13 cellular contexts compared by ENCODE assay signal in the genomic region with DNA sequence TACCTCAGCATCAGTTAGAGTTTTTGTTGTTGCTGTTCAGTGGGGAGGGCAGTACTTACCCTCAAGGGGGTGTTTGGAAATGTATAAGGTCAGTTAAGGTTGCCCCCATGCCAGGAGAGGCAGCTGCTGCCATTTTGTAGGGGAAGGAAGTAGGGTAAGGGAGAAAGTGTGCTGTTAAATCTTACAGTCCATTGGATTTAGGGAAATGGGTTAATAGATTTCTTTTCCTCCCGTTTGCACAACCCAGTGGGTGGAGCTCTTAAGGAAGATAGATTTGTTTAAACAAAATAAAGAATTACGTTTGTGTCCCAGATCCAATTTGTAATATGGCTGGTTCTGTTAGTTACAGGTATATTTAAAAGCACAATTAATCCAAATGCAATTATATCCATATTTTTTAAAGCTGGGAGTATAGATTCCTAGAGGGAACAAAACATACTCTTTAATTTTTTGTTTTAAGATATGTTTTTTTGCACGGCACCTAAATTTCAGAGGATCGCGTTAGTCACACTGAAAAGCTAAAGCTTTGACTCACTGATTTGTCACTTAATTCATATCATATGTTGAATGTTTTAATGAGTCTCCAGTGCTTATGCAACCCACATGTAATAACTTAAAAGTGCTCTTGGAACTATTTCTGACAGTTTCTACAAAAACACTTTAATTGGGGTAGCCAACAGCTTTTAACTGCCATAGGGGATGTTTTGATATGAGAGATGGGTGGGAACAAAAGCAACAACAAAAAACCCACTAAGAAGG. TPM values are rescaled to one million over a fixed set of nuclear protein-coding genes. Genes with fewer than 3 reads are reported as not detected.
DNase-seq lines count a peak whose midpoint lies in the region; TF ChIP-seq lines count a peak whose summit lies in the region.
"Had no signal": no experiment of that assay in that cellular context is flagged by ENCODE, and none has a peak within 500 bp of the region (broad histone marks: within the 10 kb centered on the region; RNA-seq: fewer than 3 reads in every experiment).

No MANE protein-coding gene starts in this region.

- no peaks in the 10 kb centered on the region for H3K27me3 ChIP-seq in BJ (ENCODE audit: control insufficient read depth, insufficient read depth, low read length)
- no peaks in the 10 kb centered on the region for H3K27me3 ChIP-seq in neuronal stem cell (ENCODE audit: control insufficient read depth in 3 of 3, insufficient read depth in 3 of 3, low read depth in 1 of 3, low read length in 3 of 3)

- H3K79me1 ChIP-seq in neuronal stem cell (ENCODE audit: low read depth, low read length) = no peaks in the 10 kb centered on the region

- intact Hi-C loops in posterior cingulate gyrus (cut with DNase I) = no loop called here

- H3K4me3 ChIP-seq in BJ (ENCODE audit: low read depth, low read length) = no peak overlapping the region; the same call in 1 of the 2 replicates
- no peak overlapping the region for H3K4me3 ChIP-seq in choroid plexus epithelial cell (ENCODE audit: low read depth, low read length)
- no peak overlapping the region for H3K4me3 ChIP-seq in neuronal stem cell (ENCODE audit: low read length in 2 of 2)
- H3K4me3 ChIP-seq: heart right ventricle had no signal

- peak overlapping the region; percentile 58 for H2AFZ ChIP-seq in neuronal stem cell (ENCODE audit: low read length)

- DNase-seq in BJ (ENCODE audit: low read depth) (peak; percentile 91), OCI-M1 (lab: John Stamatoyannopoulos, UW) (peak; percentile 44), choroid plexus epithelial cell (ENCODE audit: low read depth) (peak; percentile 64), neuronal stem cell (ENCODE audit: low spot score) (no peak), NCI-H1105 treated with DMSO at 0.1 percent for 48 hours (lab: John Stamatoyannopoulos, UW) (no peak), DMS79 treated with DMSO at 0.1 percent for 48 hours (lab: John Stamatoyannopoulos, UW) (no peak), posterior cingulate gyrus (no peak), hypothalamus (lab: John Stamatoyannopoulos, UW) (no peak)
- DNase-seq: activated CD8-positive, alpha-beta memory T cell treated with anti-CD3 and anti-CD28 coated beads for 24 hours; heart right ventricle; left ventricle myocardium superior; MM.1S; T1000 had no signal

- no peak overlapping the region for H2BK15ac ChIP-seq in neuronal stem cell (ENCODE audit: low read length)

- no peak overlapping the region for H3K14ac ChIP-seq in neuronal stem cell (ENCODE audit: low read length)

- no peak overlapping the region for H3K4ac ChIP-seq in neuronal stem cell (ENCODE audit: low read length)

- TF ChIP-seq CTCF in BJ (IDR thresholded peaks at IDR 0.05; ENCODE audit: insufficient read depth, low read depth, low read length) (no peak), choroid plexus epithelial cell (conservative IDR thresholded peaks at IDR 0.05; ENCODE audit: low read depth, low read length) (no peak)

- H4K91ac ChIP-seq in neuronal stem cell (ENCODE audit: low read depth, low read length, poor library complexity) = no peak overlapping the region

- H3K18ac ChIP-seq in neuronal stem cell (ENCODE audit: low read length) = no peak overlapping the region

- H3K23ac ChIP-seq in neuronal stem cell (ENCODE audit: low read depth, low read length, poor library complexity) = no peak overlapping the region

- H2BK12ac ChIP-seq in neuronal stem cell (ENCODE audit: low read length) = no peak overlapping the region

- no peak overlapping the region for H4K8ac ChIP-seq in neuronal stem cell (ENCODE audit: low read depth, low read length)

- H2BK120ac ChIP-seq in neuronal stem cell (ENCODE audit: low read depth, low read length) = no peak overlapping the region

- H2AK5ac ChIP-seq in neuronal stem cell (ENCODE audit: low read depth, low read length) = no peak overlapping the region

- H3K9me3 ChIP-seq in neuronal stem cell (replicated peaks in 1 of 2; ENCODE audit: control insufficient read depth in 2 of 2, insufficient read depth in 1 of 2, low read depth in 1 of 2, low read length in 2 of 2) = peaks cover 0 to 2% of the 10 kb centered on the region in 2 donors
- H3K9me3 ChIP-seq: heart right ventricle had no signal

- H2BK5ac ChIP-seq in neuronal stem cell (ENCODE audit: low read length) = no peak overlapping the region

- H3K4me2 ChIP-seq in neuronal stem cell (ENCODE audit: insufficient read depth, low read length, poor library complexity, severe bottlenecking) = no peak overlapping the region

- peaks cover 0 to 3% of the 10 kb centered on the region in 2 donors for H3K4me1 ChIP-seq in neuronal stem cell (ENCODE audit: control insufficient read depth in 2 of 2, insufficient read depth in 1 of 2, low read depth in 1 of 2, low read length in 2 of 2)
- H3K4me1 ChIP-seq: heart right ventricle had no signal

- WGBS in neuronal stem cell (ENCODE audit: extremely low coverage in 2 of 2, insufficient read length in 2 of 2, insufficient replicate concordance in 1 of 2), 2 donors = no CpG with 5 or more reads among the region's 5 CpGs

- H3K27ac ChIP-seq in neuronal stem cell (replicated peaks; ENCODE audit: low read length) = no peak overlapping the region
- H3K27ac ChIP-seq: heart right ventricle had no signal

- POLR2A ChIA-PET in BJ (lab: Charles Lee) = no interaction called here

- no peaks in the 10 kb centered on the region for H3K36me3 ChIP-seq in BJ (ENCODE audit: control insufficient read depth, insufficient read depth, low read length)
- H3K36me3 ChIP-seq in neuronal stem cell (replicated peaks in 1 of 2; ENCODE audit: control insufficient read depth in 2 of 2, insufficient read depth in 2 of 2, low read length in 2 of 2) = no peaks in the 10 kb centered on the region
- H3K36me3 ChIP-seq: heart right ventricle had no signal

- CTCF ChIA-PET in BJ (lab: Yijun Ruan, JAX) = interaction anchor here (1.5 to 1.7 kb wide), 2 partner anchors 18 to 24 kb away, joined by 3 to 6 read pairs; no protein-coding TSS in a partner anchor

- no peak overlapping the region for H3K9ac ChIP-seq in neuronal stem cell (ENCODE audit: low read depth, low read length, poor library complexity)

RNA-seq across cellular contexts. Expression of gene CWC22, which starts 9.0 kb away (rescaled TPM):
- polyA plus RNA-seq in BJ (2011; rRNA removed) = 1.2 and 2.9 TPM in 2 replicates
- polyA minus RNA-seq in BJ (2011; rRNA and poly(A)+ RNA removed) = 1.5 and 3.1 TPM in 2 replicates
- polyA plus RNA-seq in neuronal stem cell (2013, experiment 1 of 2) = 41.1 TPM
- 40.9 TPM for polyA plus RNA-seq in neuronal stem cell (2013, experiment 2 of 2)

Comparison
In these comparisons a context has a peak if more than half of its experiments do, and no peak if none do; other contexts are left out.
1. DNase-seq: peak in BJ (single experiment), OCI-M1 (single experiment) and choroid plexus epithelial cell (single experiment); none in neuronal stem cell (single experiment), NCI-H1105 treated with DMSO at 0.1 percent for 48 hours (single experiment), DMS79 treated with DMSO at 0.1 percent for 48 hours (single experiment), posterior cingulate gyrus (0 of 10) and hypothalamus (0 of 51).